9 cellular contexts compared by ENCODE assay signal in genomic region chr7:74479961-74480829, GRCh38. TPM values are rescaled to one million over a fixed set of nuclear protein-coding genes. Genes with fewer than 3 reads are reported as not detected.
DNase-seq lines count a peak whose midpoint lies in the region; ATAC-seq and TF ChIP-seq lines count a peak whose summit lies in the region.
"Had no signal": no experiment of that assay in that cellular context is flagged by ENCODE, and none has a peak within 500 bp of the region (broad histone marks: within the 10 kb centered on the region; RNA-seq: fewer than 3 reads in every experiment).

No MANE protein-coding gene starts in this region.

- DNase-seq in DMS153 treated with DMSO at 0.1 percent for 48 hours (lab: John Stamatoyannopoulos, UW; ENCODE audit: unreplicated experiment) (peak; percentile 79), NCI-H526 (lab: John Stamatoyannopoulos, UW) (peak; percentile 76 to 92), lower lobe of right lung (peak; percentile 87)
- DNase-seq in stimulated activated CD4-positive, alpha-beta T cell treated with anti-CD3 and anti-CD28 coated beads, Interleukin-4, amount 100 ng/mL, for 1 hour = no peak

- no peak overlapping the region for H3K4me3 ChIP-seq in endocrine pancreas (ENCODE audit: control insufficient read depth, insufficient read depth, low read length)
- peak overlapping the region; percentile 57 for H3K4me3 ChIP-seq in lower lobe of right lung

- H3K36me3 ChIP-seq in endocrine pancreas (ENCODE audit: control insufficient read depth, insufficient read depth, low read length) = no peaks in the 10 kb centered on the region
- H3K36me3 ChIP-seq in lower lobe of right lung = no peaks in the 10 kb centered on the region

- no peaks in the 10 kb centered on the region for H3K4me1 ChIP-seq in endocrine pancreas (ENCODE audit: control insufficient read depth, insufficient read depth, low read length)
- peaks cover 77% of the 10 kb centered on the region for H3K4me1 ChIP-seq in lower lobe of right lung

- peak overlapping the region; percentile 71 for H3K9ac ChIP-seq in endocrine pancreas (ENCODE audit: control insufficient read depth, insufficient read depth, low read length)

- ATAC-seq in lower lobe of right lung (peak; percentile 33 to 55), HG03280 (IDR thresholded peaks at IDR 0.05; ENCODE audit: unreplicated experiment) (no peak), GM21529 (IDR thresholded peaks at IDR 0.05; ENCODE audit: unreplicated experiment) (no peak)

- peak overlapping the region; percentile 97 for H3K27ac ChIP-seq in lower lobe of right lung
- H3K27ac ChIP-seq in temporal lobe (ENCODE audit: low read depth, low read length) = peak overlapping the region; percentile 77
- H3K27ac ChIP-seq: HL-60 had no signal

- no peak for TF ChIP-seq CTCF in lower lobe of right lung (IDR thresholded peaks at IDR 0.05)

- no peaks in the 10 kb centered on the region for H3K27me3 ChIP-seq in endocrine pancreas (ENCODE audit: control insufficient read depth, insufficient read depth, low read length)
- H3K27me3 ChIP-seq in lower lobe of right lung (ENCODE audit: low read depth) = no peaks in the 10 kb centered on the region

- H3K9me3 ChIP-seq in endocrine pancreas (ENCODE audit: control insufficient read depth, low read length) (no peaks in the 10 kb centered on the region), lower lobe of right lung (no peaks in the 10 kb centered on the region)

- intact Hi-C loops in lower lobe of right lung (cut with DNase I) = no loop called here

RNA-seq across cellular contexts. Expression of gene GTF2IRD1, which starts 26.5 kb away (rescaled TPM):
- total RNA-seq in lower lobe of right lung (16.3 TPM), temporal lobe (12.3 TPM)

Comparison
In these comparisons a context has a peak if more than half of its experiments do, and no peak if none do; other contexts are left out.
1. ATAC-seq: peak in lower lobe of right lung (2 of 2); none in HG03280 (single experiment) and GM21529 (single experiment).